7 cellular contexts compared by ENCODE assay signal in the genomic region with DNA sequence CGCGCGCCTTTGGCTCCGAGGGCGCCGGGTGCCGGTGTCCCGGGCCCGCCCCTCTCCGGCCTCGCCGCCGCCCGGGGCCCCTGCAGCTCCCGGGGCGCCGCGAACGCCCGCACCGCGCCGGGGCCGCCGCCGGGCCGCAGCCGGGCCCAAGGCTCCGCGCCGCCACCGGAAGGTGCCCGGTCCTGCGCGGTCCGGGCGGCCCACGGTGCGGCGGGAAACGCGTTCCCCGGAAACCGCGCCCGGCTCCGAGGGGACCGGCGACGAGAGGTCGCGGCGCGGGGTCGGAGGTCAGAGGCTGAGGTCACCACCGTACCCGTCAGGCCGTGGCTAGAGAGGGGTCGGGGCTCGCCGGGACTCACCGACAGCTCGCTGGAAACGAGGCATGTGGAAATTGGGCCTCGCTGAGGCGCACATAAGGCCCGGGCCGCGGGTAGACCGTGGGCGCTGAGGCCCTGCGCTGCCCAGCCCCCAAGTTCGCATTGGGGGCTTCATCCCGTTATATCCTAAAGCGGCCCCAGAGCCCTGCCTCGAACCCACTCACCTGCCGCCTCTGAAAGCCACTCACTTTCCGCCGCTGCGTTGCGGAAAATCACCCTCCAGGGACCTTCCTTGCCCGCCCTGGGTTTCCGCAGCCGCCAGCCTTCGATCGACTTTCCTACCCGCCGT. TPM values are rescaled to one million over a fixed set of nuclear protein-coding genes. Genes with fewer than 3 reads are reported as not detected.
DNase-seq lines count a peak whose midpoint lies in the region; ATAC-seq and TF ChIP-seq lines count a peak whose summit lies in the region.

TSS of gene DUS1L (minus strand) at position 167 of the 666 bp plus-strand sequence. CDS start 745 bp downstream, outside the sequence.

- H4K20me1 ChIP-seq in OCI-LY7 (ENCODE audit: insufficient read depth, low read length) = no peaks in the 10 kb centered on the region; the same call in 1 of the 2 replicates
- no peaks in the 10 kb centered on the region for H4K20me1 ChIP-seq in fibroblast of lung (ENCODE audit: control insufficient read depth, extremely low read depth, insufficient read depth, low read length)

- peak within 1 kb of the TSS; percentile 42 for H3K27ac ChIP-seq in OCI-LY7 (ENCODE audit: low read depth, low read length, poor library complexity, severe bottlenecking)
- H3K27ac ChIP-seq in fibroblast of lung (ENCODE audit: insufficient read depth, low read length) = peak within 1 kb of the TSS; percentile 62

- H3K27me3 ChIP-seq in fibroblast of lung (ENCODE audit: control insufficient read depth, insufficient read depth, low read length) = no peaks in the 10 kb centered on the region

- POLR2A ChIA-PET in OCI-LY7 (lab: Charles Lee) = interaction anchor here (0.8 to 1.0 kb wide), 3 partner anchors 11 to 40 kb away, joined by 3 to 5 read pairs (median 3); no protein-coding TSS in a partner anchor

- peaks cover 18% of the 10 kb centered on the region; the same call in 1 of the 2 replicates for H3K79me2 ChIP-seq in OCI-LY7 (ENCODE audit: insufficient read depth, low read depth, low read length)
- H3K79me2 ChIP-seq in fibroblast of lung (ENCODE audit: control insufficient read depth, insufficient read depth, low read length) = peaks cover 12% of the 10 kb centered on the region

- TF ChIP-seq CTCF in GM12875 (IDR thresholded peaks at IDR 0.05; ENCODE audit: borderline replicate concordance, insufficient read depth, low read depth, low read length) (no peak), OCI-LY7 (conservative IDR thresholded peaks at IDR 0.05; ENCODE audit: low read length) (no peak), fibroblast of lung (conservative IDR thresholded peaks at IDR 0.05 in 1 of 2, IDR thresholded peaks at IDR 0.05 in 1 of 2; ENCODE audit: low read depth in 1 of 2, low read length in 2 of 2) (no peak)

- peak within 1 kb of the TSS; percentile 86 for H3K4me3 Mint-ChIP-seq in activated T-helper 1 cell treated with anti-CD3 and anti-CD28 coated beads, Interleukin-12 subunit alpha, Interleukin-12 subunit beta, Interleukin-2, Interleukin-4 antibody, amounts not matched to agents 30 ng/mL and 10 ng/mL and 1 ng/mL, durations not matched to agents 14 hours and 24 hours and 36 hours
- peak within 1 kb of the TSS; percentile 82 for H3K4me3 Mint-ChIP-seq in natural killer cell treated with Interleukin-12 subunit alpha and Interleukin-12 subunit beta and Interleukin-15 and Interleukin-18, amount 100 ng/mL, for 72 hours

- H3K4me3 ChIP-seq in GM12875 (ENCODE audit: low read depth, low read length) = peak within 1 kb of the TSS; percentile 70
- peak within 1 kb of the TSS; percentile 97 for H3K4me3 ChIP-seq in OCI-LY7 (ENCODE audit: low read depth, low read length, poor library complexity, severe bottlenecking)
- peak within 1 kb of the TSS; percentile 53 to 85 (median 80) for H3K4me3 ChIP-seq in fibroblast of lung (replicated peaks in 1 of 4; ENCODE audit: control extremely low read depth in 1 of 4, insufficient read depth in 1 of 4, low read depth in 3 of 4, low read length in 4 of 4)

- no peaks in the 10 kb centered on the region for H3K27me3 Mint-ChIP-seq in activated T-helper 1 cell treated with anti-CD3 and anti-CD28 coated beads, Interleukin-12 subunit alpha, Interleukin-12 subunit beta, Interleukin-2, Interleukin-4 antibody, amounts not matched to agents 30 ng/mL and 10 ng/mL and 1 ng/mL, durations not matched to agents 14 hours and 24 hours and 36 hours (ENCODE audit: insufficient read depth)
- H3K27me3 Mint-ChIP-seq in natural killer cell treated with Interleukin-12 subunit alpha and Interleukin-12 subunit beta and Interleukin-15 and Interleukin-18, amount 100 ng/mL, for 72 hours = no peaks in the 10 kb centered on the region

- H3K27ac Mint-ChIP-seq in activated T-helper 1 cell treated with anti-CD3 and anti-CD28 coated beads, Interleukin-12 subunit alpha, Interleukin-12 subunit beta, Interleukin-2, Interleukin-4 antibody, amounts not matched to agents 30 ng/mL and 10 ng/mL and 1 ng/mL, durations not matched to agents 14 hours and 24 hours and 36 hours = peak within 1 kb of the TSS; percentile 83
- peak within 1 kb of the TSS; percentile 75 to 89 for H3K27ac Mint-ChIP-seq in natural killer cell treated with Interleukin-12 subunit alpha and Interleukin-12 subunit beta and Interleukin-15 and Interleukin-18, amount 100 ng/mL, for 72 hours

- H3K36me3 ChIP-seq in OCI-LY7 (ENCODE audit: insufficient read depth, low read length) = peaks cover 34% of the 10 kb centered on the region
- H3K36me3 ChIP-seq in fibroblast of lung (ENCODE audit: control insufficient read depth, insufficient read depth, low read length) = peaks cover 16% of the 10 kb centered on the region

- intact Hi-C loops in OCI-LY7 (cut with micrococcal nuclease; ENCODE audit: unreplicated experiment) = no loop called here
- intact Hi-C loops in activated T-helper 1 cell treated with anti-CD3 and anti-CD28 coated beads, Interleukin-12 subunit alpha, Interleukin-12 subunit beta, Interleukin-2, Interleukin-4 antibody, amounts not matched to agents 30 ng/mL and 10 ng/mL and 1 ng/mL, durations not matched to agents 14 hours and 24 hours and 36 hours (cut with micrococcal nuclease) = loop anchor here (1.0 to 5.0 kb wide), 2 partner anchors 14 to 43 kb away; partner anchors contain the start of genes CENPX, GPS1, LRRC45 and RFNG

- CTCF ChIA-PET in OCI-LY7 (lab: Charles Lee; ENCODE audit: unreplicated experiment) = no interaction called here

- TSS peak; percentile 95 for BruUV-seq in OCI-LY7 (replicated peaks; lab: Mats Ljungman, UMichigan)

- DNase-seq in OCI-LY7 (ENCODE audit: low spot score) (peak; percentile 84), fibroblast of lung (ENCODE audit: low read depth in 2 of 2) (peak; percentile 49 to 61)
- DNase-seq in activated T-helper 1 cell treated with anti-CD3 and anti-CD28 coated beads, Interleukin-12 subunit alpha, Interleukin-12 subunit beta, Interleukin-2, Interleukin-4 antibody, amounts not matched to agents 30 ng/mL and 10 ng/mL and 1 ng/mL, durations not matched to agents 14 hours and 24 hours and 36 hours (ENCODE audit: low spot score) = peak; percentile 71
- peak; percentile 81 for DNase-seq in natural killer cell treated with Interleukin-12 subunit alpha and Interleukin-12 subunit beta and Interleukin-15 and Interleukin-18, amount 100 ng/mL, for 72 hours (ENCODE audit: low spot score)
- peak; percentile 36 for DNase-seq in stimulated activated naive CD4-positive, alpha-beta T cell treated with Interleukin-2 at 50 U/mL for 16 hours (lab: John Stamatoyannopoulos, UW)

- no peaks in the 10 kb centered on the region for H3K9me3 Mint-ChIP-seq in activated T-helper 1 cell treated with anti-CD3 and anti-CD28 coated beads, Interleukin-12 subunit alpha, Interleukin-12 subunit beta, Interleukin-2, Interleukin-4 antibody, amounts not matched to agents 30 ng/mL and 10 ng/mL and 1 ng/mL, durations not matched to agents 14 hours and 24 hours and 36 hours
- H3K9me3 Mint-ChIP-seq in natural killer cell treated with Interleukin-12 subunit alpha and Interleukin-12 subunit beta and Interleukin-15 and Interleukin-18, amount 100 ng/mL, for 72 hours = no peaks in the 10 kb centered on the region

- ATAC-seq in HG02623 (IDR thresholded peaks at IDR 0.05; ENCODE audit: unreplicated experiment) = peak; percentile 59
- ATAC-seq in natural killer cell treated with Interleukin-12 subunit alpha and Interleukin-12 subunit beta and Interleukin-15 and Interleukin-18, amount 100 ng/mL, for 72 hours = peak; percentile 93 to 94

- no peaks in the 10 kb centered on the region for H3K9me2 ChIP-seq in OCI-LY7 (ENCODE audit: insufficient read depth, low read length)

- peak within 1 kb of the TSS; percentile 79 for H3K9ac ChIP-seq in fibroblast of lung (ENCODE audit: insufficient read depth, low read length)

- H3K4me1 ChIP-seq in OCI-LY7 (ENCODE audit: insufficient read depth, low read length, poor library complexity, severe bottlenecking) (peaks cover 19% of the 10 kb centered on the region), fibroblast of lung (ENCODE audit: control insufficient read depth, extremely low read depth, insufficient read depth, low read length) (no peaks in the 10 kb centered on the region)

- H3K9me3 ChIP-seq in OCI-LY7 (ENCODE audit: low read length) (no peaks in the 10 kb centered on the region), fibroblast of lung (ENCODE audit: control insufficient read depth, insufficient read depth, low read depth, low read length) (no peaks in the 10 kb centered on the region)

- H2AFZ ChIP-seq in OCI-LY7 (ENCODE audit: low read length) (peak within 1 kb of the TSS; percentile 78), fibroblast of lung (ENCODE audit: low read length) (peak within 1 kb of the TSS; percentile 98)

- H3K4me2 ChIP-seq in OCI-LY7 (ENCODE audit: low read length) (peak within 1 kb of the TSS; percentile 96), fibroblast of lung (ENCODE audit: extremely low read depth, insufficient read depth, low read length) (peak within 1 kb of the TSS; percentile 97)

- peaks cover 4% of the 10 kb centered on the region for H3K36me3 Mint-ChIP-seq in activated T-helper 1 cell treated with anti-CD3 and anti-CD28 coated beads, Interleukin-12 subunit alpha, Interleukin-12 subunit beta, Interleukin-2, Interleukin-4 antibody, amounts not matched to agents 30 ng/mL and 10 ng/mL and 1 ng/mL, durations not matched to agents 14 hours and 24 hours and 36 hours (ENCODE audit: low read depth)
- no peaks in the 10 kb centered on the region for H3K36me3 Mint-ChIP-seq in natural killer cell treated with Interleukin-12 subunit alpha and Interleukin-12 subunit beta and Interleukin-15 and Interleukin-18, amount 100 ng/mL, for 72 hours

- H3K4me1 Mint-ChIP-seq in activated T-helper 1 cell treated with anti-CD3 and anti-CD28 coated beads, Interleukin-12 subunit alpha, Interleukin-12 subunit beta, Interleukin-2, Interleukin-4 antibody, amounts not matched to agents 30 ng/mL and 10 ng/mL and 1 ng/mL, durations not matched to agents 14 hours and 24 hours and 36 hours (ENCODE audit: low read depth) = no peaks in the 10 kb centered on the region
- peaks cover 0 to 6% of the 10 kb centered on the region in 2 donors for H3K4me1 Mint-ChIP-seq in natural killer cell treated with Interleukin-12 subunit alpha and Interleukin-12 subunit beta and Interleukin-15 and Interleukin-18, amount 100 ng/mL, for 72 hours (ENCODE audit: low read depth in 2 of 2)

RNA-seq across cellular contexts. Expression of gene DUS1L, which starts in this region (rescaled TPM):
- 374 and 388 TPM in 2 replicates for total RNA-seq in OCI-LY7 (2014; rRNA removed; shearing (Covaris generic))
- total RNA-seq in OCI-LY7 (2022) (300 and 320 TPM in 2 replicates), fibroblast of lung (41.0 and 46.2 TPM in 2 replicates)
- 231 and 235 TPM in 2 replicates for total RNA-seq in activated T-helper 1 cell treated with anti-CD3 and anti-CD28 coated beads, Interleukin-12 subunit alpha, Interleukin-12 subunit beta, Interleukin-2, Interleukin-4 antibody, amounts not matched to agents 30 ng/mL and 10 ng/mL and 1 ng/mL, durations not matched to agents 14 hours and 24 hours and 36 hours
- polyA plus RNA-seq in fibroblast of lung = 24.6 and 40.9 TPM in 2 replicates
- polyA plus RNA-seq in fibroblast of lung (2012) = 31.9 and 53.3 TPM in 2 replicates
- polyA minus RNA-seq in fibroblast of lung (ENCODE audit: low replicate concordance) = 21.8 and 64.3 TPM in 2 replicates
- 100 to 1,000 TPM; 125 to 196 TPM for total RNA-seq in natural killer cell treated with Interleukin-12 subunit alpha and Interleukin-12 subunit beta and Interleukin-15 and Interleukin-18, amount 100 ng/mL, for 72 hours

Comparison
In these comparisons a context has a peak if more than half of its experiments do, and no peak if none do; other contexts are left out.
1. Peak in every context shown above with its lines: DNase-seq, ATAC-seq, H3K4me3 ChIP-seq and H3K27ac ChIP-seq.